Comparison of ENCODE assay signal across 9 cellular contexts in genomic region chr16:2133797-2134196, GRCh38. TPM values are rescaled to one million over a fixed set of nuclear protein-coding genes. Genes with fewer than 3 reads are reported as not detected.
DNase-seq lines count a peak whose midpoint lies in the region; ATAC-seq, FAIRE-seq and TF ChIP-seq lines count a peak whose summit lies in the region.
"Not testable (repeated sequence)": the region's sequence is repeated elsewhere in the genome, so short reads cannot be mapped to it uniquely, and the experiment has no call there.
"Had no signal": no experiment of that assay in that cellular context is flagged by ENCODE, and none has a peak within 500 bp of the region (broad histone marks: within the 10 kb centered on the region; RNA-seq: fewer than 3 reads in every experiment).

No MANE protein-coding gene starts in this region.

- H3K79me2 ChIP-seq in GM23248 (ENCODE audit: insufficient read depth) = peaks cover 57% of the 10 kb centered on the region
- peaks cover 12% of the 10 kb centered on the region for H3K79me2 ChIP-seq in keratinocyte (ENCODE audit: control insufficient read depth, insufficient read depth, low read length)

- CTCF ChIA-PET in A549 (lab: Yijun Ruan, JAX) = not testable (repeated sequence)

- not testable (repeated sequence) for H3F3A ChIP-seq in GM23248 (ENCODE audit: insufficient read depth)

- not testable (repeated sequence) for H2AFZ ChIP-seq in GM23248; keratinocyte (ENCODE audit: control insufficient read depth, low read length)

- intact Hi-C loops in breast epithelium (cut with DNase I; ENCODE audit: low total_unique reads) = loop anchor here (10.0 kb wide), 1 partner anchor 179 kb away; the partner anchor contains the start of genes NDUFB10 and RPL3L
- intact Hi-C loops in ovary (cut with DNase I) = loop anchor here in 1 of 4 donors (10.0 kb wide), 1 partner anchor 59 kb away; no protein-coding TSS in a partner anchor

- H3K4me2 ChIP-seq in A549 (peak overlapping the region; percentile 44; the same call in 2 of the 3 replicates), GM23248 (ENCODE audit: unreplicated experiment) (peak overlapping the region; percentile 88), keratinocyte (ENCODE audit: control insufficient read depth, extremely low read depth, insufficient read depth, low read depth, low read length) (peak overlapping the region; percentile 16)

- not testable (repeated sequence) for TF ChIP-seq EP300 in A549 (IDR thresholded peaks at IDR 0.05); ovary (IDR thresholded peaks at IDR 0.05); suprapubic skin (IDR thresholded peaks at IDR 0.05)

- H3K4me3 ChIP-seq in A549 = not testable (repeated sequence)
- H3K4me3 ChIP-seq in GM23248 = peak overlapping the region; percentile 74
- peak overlapping the region; percentile 43 for H3K4me3 ChIP-seq in WI38 (ENCODE audit: low read depth, low read length)
- peak overlapping the region; percentile 23 to 51 (median 24) for H3K4me3 ChIP-seq in breast epithelium
- H3K4me3 ChIP-seq in fibroblast of mammary gland (ENCODE audit: control insufficient read depth, low read depth, low read length) = peak overlapping the region; percentile 12
- H3K4me3 ChIP-seq in keratinocyte (ENCODE audit: control insufficient read depth in 2 of 3, extremely low read depth in 1 of 3, insufficient read depth in 2 of 3, low read depth in 1 of 3, low read length in 3 of 3) = peak overlapping the region in 1 of 3 experiments; percentile 8
- peak overlapping the region; percentile 16 for H3K4me3 ChIP-seq in ovary
- H3K4me3 ChIP-seq in suprapubic skin = peak overlapping the region; percentile 27

- not testable (repeated sequence) for ATAC-seq in A549

- H3K9me1 ChIP-seq in keratinocyte (ENCODE audit: control insufficient read depth, extremely low read depth, insufficient read depth, low read length) = not testable (repeated sequence)

- H3K27ac ChIP-seq in A549 = peak overlapping the region in 1 of 2 experiments; percentile 60; a peak in 1 of 6 replicates
- H3K27ac ChIP-seq in GM23248 = peak overlapping the region; percentile 76
- H3K27ac ChIP-seq in breast epithelium = peak overlapping the region in 1 of 2 donors; percentile 77
- not testable (repeated sequence) for H3K27ac ChIP-seq in keratinocyte (ENCODE audit: control insufficient read depth, insufficient read depth, low read length); ovary
- peak overlapping the region; percentile 34 for H3K27ac ChIP-seq in suprapubic skin

- H3K27me3 ChIP-seq in GM23248 (replicated peaks; ENCODE audit: insufficient read depth); breast epithelium; keratinocyte (ENCODE audit: control insufficient read depth, extremely low read depth, insufficient read depth, low read length); ovary; suprapubic skin: not testable (repeated sequence)

- not testable (repeated sequence) for H3K36me3 ChIP-seq in GM23248 (ENCODE audit: low read depth); breast epithelium; keratinocyte (ENCODE audit: control insufficient read depth in 2 of 2, extremely low read depth in 1 of 2, insufficient read depth in 2 of 2, low read length in 2 of 2); ovary; suprapubic skin

- TF ChIP-seq POLR2A in A549 (IDR thresholded peaks at IDR 0.05; ENCODE audit: low read length); breast epithelium (IDR thresholded peaks at IDR 0.05); ovary (IDR thresholded peaks at IDR 0.05); suprapubic skin (IDR thresholded peaks at IDR 0.05): not testable (repeated sequence)

- H3K4me1 ChIP-seq in A549; GM23248 (ENCODE audit: insufficient read depth); breast epithelium; keratinocyte (ENCODE audit: control insufficient read depth, extremely low read depth, insufficient read depth, low read length); ovary (ENCODE audit: insufficient read depth): not testable (repeated sequence)
- peaks cover 26% of the 10 kb centered on the region for H3K4me1 ChIP-seq in suprapubic skin

- in situ Hi-C loops in GM23248 (cut with MboI) = not testable (repeated sequence)

- H4K20me1 ChIP-seq in GM23248 (ENCODE audit: insufficient read depth); keratinocyte (ENCODE audit: control insufficient read depth, extremely low read depth, insufficient read depth, low read length): not testable (repeated sequence)

- H3K9me2 ChIP-seq in GM23248 (ENCODE audit: insufficient read depth) = not testable (repeated sequence)

- not testable (repeated sequence) for FAIRE-seq in A549 (lab: Jason Lieb, UNC); keratinocyte (lab: Jason Lieb, UNC)

- H3K9ac ChIP-seq in GM23248 = peak overlapping the region; percentile 83
- H3K9ac ChIP-seq in keratinocyte (ENCODE audit: control insufficient read depth, extremely low read depth, insufficient read depth, low read length) = not testable (repeated sequence)

- DNase-seq in A549 (ENCODE audit: low read depth in 1 of 2, low spot score in 1 of 2); breast epithelium (ENCODE audit: low spot score in 2 of 2); fibroblast of mammary gland (ENCODE audit: low read depth); keratinocyte (ENCODE audit: low read depth, low spot score); ovary; suprapubic skin (ENCODE audit: low spot score in 2 of 2): not testable (repeated sequence)
- peak; percentile 37 for DNase-seq in GM23248

- TF ChIP-seq CTCF in A549 (IDR thresholded peaks at IDR 0.05); WI38 (IDR thresholded peaks at IDR 0.05; ENCODE audit: low read depth, low read length); breast epithelium (IDR thresholded peaks at IDR 0.05); fibroblast of mammary gland (conservative IDR thresholded peaks at IDR 0.05; ENCODE audit: control insufficient read depth, insufficient read depth, low read depth, low read length); keratinocyte (optimal IDR thresholded peaks at IDR 0.05 in 1 of 3, IDR thresholded peaks at IDR 0.05 in 1 of 3, conservative IDR thresholded peaks at IDR 0.05 in 1 of 3; ENCODE audit: extremely low read depth in 1 of 3, insufficient read depth in 2 of 3, low read length in 3 of 3); ovary (IDR thresholded peaks at IDR 0.05); suprapubic skin (IDR thresholded peaks at IDR 0.05): not testable (repeated sequence)

- dilution Hi-C loops in keratinocyte (cut with MboI; ENCODE audit: extremely low pct_ligation_motif_present, low sequenced_read_pairs) = not testable (repeated sequence)

- not testable (repeated sequence) for TF ChIP-seq RAD21 in A549 (conservative IDR thresholded peaks at IDR 0.05 in 1 of 2, IDR thresholded peaks at IDR 0.05 in 1 of 2)

- H3K9me3 ChIP-seq in A549; GM23248 (ENCODE audit: low read depth); breast epithelium; keratinocyte (ENCODE audit: control insufficient read depth, low read depth, low read length); ovary; suprapubic skin: not testable (repeated sequence)

- POLR2A ChIA-PET in A549 (lab: Yijun Ruan, JAX) = not testable (repeated sequence)

- WGBS in A549 (ENCODE audit: missing lambda C conversion rate) = no CpG with 5 or more reads among the region's 12 CpGs
- WGBS in GM23248 (ENCODE audit: low coverage in 1 of 2, low lambda C conversion rate in 2 of 2, missing lambda C conversion rate in 2 of 2), 2 experiments = 3 to 13% methylated on average over 5 to 7 of the region's 12 CpGs
- 17 to 50% (median 24%) methylated on average over 1 to 6 of the region's 12 CpGs for WGBS in ovary, 3 donors
- no CpG with 5 or more reads among the region's 12 CpGs for WGBS in suprapubic skin

RNA-seq across cellular contexts. Expression of gene PKD1, which starts 1.9 kb away (rescaled TPM):
- polyA plus RNA-seq in A549 (2011; rRNA removed) (11.5 and 17.3 TPM in 2 replicates), A549 (2017; fragmentation: RNase III; extraction: RNeasy Plus Mini Kit Qiagen cat#74134 plus additional on column Dnase treatment) (38.4 to 39.7 TPM (median 39.2 TPM) in 3 replicates), GM23248 (2016; fragmentation: Nextera tagmentation; extraction: Ambion mirVana) (43.7 and 48.4 TPM in 2 replicates), keratinocyte (10.6 to 22.9 TPM (median 16.4 TPM) in 3 replicates), ovary (100 to 1,000 TPM in 1 of 2 donors, 1 to 10 TPM in 1; 8.7 to 113 TPM)
- 50.6 and 78.8 TPM in 2 replicates for polyA plus RNA-seq in A549 (2012; cell fraction: cytosol; rRNA removed)
- 342 and 597 TPM in 2 replicates for polyA plus RNA-seq in A549 (2012; cell fraction: nucleus; rRNA removed)
- 16.9 and 26.0 TPM in 2 replicates for polyA minus RNA-seq in A549 (2011; rRNA and poly(A)+ RNA removed)
- 200 and 201 TPM in 2 replicates for total RNA-seq in GM23248 (2014; rRNA removed; shearing (Covaris generic))
- total RNA-seq in breast epithelium (100 to 1,000 TPM in 2 of 3 donors, 10 to 100 TPM in 1; 74.2 to 110 (median 107) TPM), ovary (100 to 1,000 TPM in 6 of 7 donors, 10 to 100 TPM in 1; 78.8 to 203 (median 145) TPM), suprapubic skin (100 to 1,000 TPM; 209 to 446 (median 293) TPM)
- polyA plus RNA-seq in keratinocyte (2011; ENCODE audit: low read depth) = 11.0 TPM
- polyA plus RNA-seq in keratinocyte (2011; cell fraction: cytosol; rRNA removed) = 3.8 and 11.5 TPM in 2 replicates
- 104 and 139 TPM in 2 replicates for polyA plus RNA-seq in keratinocyte (2011; cell fraction: nucleus; rRNA removed)
- polyA plus RNA-seq in keratinocyte (2012; ENCODE audit: low replicate concordance) = 19.6 and 30.4 TPM in 2 replicates
- 39.6 to 62.5 TPM (median 40.9 TPM) in 3 replicates for polyA minus RNA-seq in keratinocyte
- 57.4 TPM for polyA minus RNA-seq in keratinocyte (2011; cell fraction: cytosol; rRNA and poly(A)+ RNA removed)
- polyA minus RNA-seq in keratinocyte (2011; cell fraction: nucleus; rRNA and poly(A)+ RNA removed) = 139 and 161 TPM in 2 replicates

RNA-seq across cellular contexts. Expression of gene RAB26, which starts 14.6 kb away (rescaled TPM):
- polyA plus RNA-seq in A549 (2011; rRNA removed) = 6.7 and 7.5 TPM in 2 replicates
- 11.2 and 11.5 TPM in 2 replicates for polyA plus RNA-seq in A549 (2012; cell fraction: cytosol; rRNA removed)
- polyA plus RNA-seq in A549 (2012; cell fraction: nucleus; rRNA removed) = 35.3 and 39.5 TPM in 2 replicates
- polyA plus RNA-seq in A549 (2017; fragmentation: RNase III; extraction: RNeasy Plus Mini Kit Qiagen cat#74134 plus additional on column Dnase treatment) = 5.7 to 7.3 TPM (median 6.7 TPM) in 3 replicates
- 4.5 and 7.8 TPM in 2 replicates for polyA minus RNA-seq in A549 (2011; rRNA and poly(A)+ RNA removed)
- total RNA-seq in GM23248 (2014; rRNA removed; shearing (Covaris generic)) = not detected in 2 replicates
- 0.30 and 0.71 TPM in 2 replicates for polyA plus RNA-seq in GM23248 (2016; fragmentation: Nextera tagmentation; extraction: Ambion mirVana)
- total RNA-seq in breast epithelium = 1 to 10 TPM in 2 of 3 donors, not detected in 1; 3.5 to 3.9 TPM
- polyA plus RNA-seq in keratinocyte = 0.44 to 0.91 TPM (median 0.58 TPM) in 3 replicates
- polyA plus RNA-seq in keratinocyte (2011; ENCODE audit: low read depth) = not detected
- 0.21 and 0.70 TPM in 2 replicates for polyA plus RNA-seq in keratinocyte (2011; cell fraction: cytosol; rRNA removed)
- polyA plus RNA-seq in keratinocyte (2011; cell fraction: nucleus; rRNA removed) = 1.0 and 2.2 TPM in 2 replicates
- polyA plus RNA-seq in keratinocyte (2012; ENCODE audit: low replicate concordance) = 0.83 and 1.5 TPM in 2 replicates
- 0.23 to 0.77 TPM in 2 of 3 replicates, not detected in the other for polyA minus RNA-seq in keratinocyte
- polyA minus RNA-seq in keratinocyte (2011; cell fraction: cytosol; rRNA and poly(A)+ RNA removed) = not detected
- polyA minus RNA-seq in keratinocyte (2011; cell fraction: nucleus; rRNA and poly(A)+ RNA removed) = 0.74 and 1.2 TPM in 2 replicates
- under 1 TPM in 2 of 7 donors, not detected in 5; 0.12 to 0.80 TPM for total RNA-seq in ovary
- polyA plus RNA-seq in ovary = under 1 TPM; 0.19 to 0.50 TPM
- total RNA-seq in suprapubic skin = 1 to 10 TPM in 3 of 4 donors, under 1 TPM in 1; 0.64 to 3.0 (median 1.4) TPM
- total RNA-seq: CD4-positive, alpha-beta T cell had no signal

RNA-seq across cellular contexts. Expression of gene TRAF7, which starts 21.8 kb away (rescaled TPM):
- 31.9 and 32.0 TPM in 2 replicates for polyA plus RNA-seq in A549 (2011; rRNA removed)
- polyA plus RNA-seq in A549 (2012; cell fraction: cytosol; rRNA removed) = 59.4 and 81.6 TPM in 2 replicates
- polyA plus RNA-seq in A549 (2012; cell fraction: nucleus; rRNA removed) = 96.9 and 136 TPM in 2 replicates
- polyA plus RNA-seq in A549 (2017; fragmentation: RNase III; extraction: RNeasy Plus Mini Kit Qiagen cat#74134 plus additional on column Dnase treatment) = 47.6 to 50.0 TPM (median 48.1 TPM) in 3 replicates
- polyA minus RNA-seq in A549 (2011; rRNA and poly(A)+ RNA removed) = 63.1 and 78.1 TPM in 2 replicates
- total RNA-seq in GM23248 (2014; rRNA removed; shearing (Covaris generic)) = 72.7 and 74.2 TPM in 2 replicates
- 28.8 and 29.3 TPM in 2 replicates for polyA plus RNA-seq in GM23248 (2016; fragmentation: Nextera tagmentation; extraction: Ambion mirVana)
- 10 to 100 TPM; 28.4 to 35.4 (median 32.5) TPM for total RNA-seq in breast epithelium
- 38.4 to 52.1 TPM (median 45.9 TPM) in 3 replicates for polyA plus RNA-seq in keratinocyte
- polyA plus RNA-seq in keratinocyte (2011; ENCODE audit: low read depth) = 28.3 TPM
- polyA plus RNA-seq in keratinocyte (2011; cell fraction: cytosol; rRNA removed) = 37.3 and 68.2 TPM in 2 replicates
- 51.7 and 65.5 TPM in 2 replicates for polyA plus RNA-seq in keratinocyte (2011; cell fraction: nucleus; rRNA removed)
- polyA plus RNA-seq in keratinocyte (2012; ENCODE audit: low replicate concordance) = 41.9 and 72.5 TPM in 2 replicates
- polyA minus RNA-seq in keratinocyte = 54.2 to 122 TPM (median 60.8 TPM) in 3 replicates
- polyA minus RNA-seq in keratinocyte (2011; cell fraction: cytosol; rRNA and poly(A)+ RNA removed) = 96.1 TPM
- 35.2 and 37.6 TPM in 2 replicates for polyA minus RNA-seq in keratinocyte (2011; cell fraction: nucleus; rRNA and poly(A)+ RNA removed)
- 10 to 100 TPM; 20.5 to 68.0 (median 48.0) TPM for total RNA-seq in ovary
- polyA plus RNA-seq in ovary = 10 to 100 TPM; 13.3 to 26.3 TPM
- 10 to 100 TPM; 53.4 to 74.7 (median 66.5) TPM for total RNA-seq in suprapubic skin

Comparison
In these comparisons a context has a peak if more than half of its experiments do, and no peak if none do; other contexts are left out.
1. H3K4me2 ChIP-seq: peak in every context shown above with its lines; median percentile 88 in GM23248; 44 in A549; 16 in keratinocyte.